In the genomic region with DNA sequence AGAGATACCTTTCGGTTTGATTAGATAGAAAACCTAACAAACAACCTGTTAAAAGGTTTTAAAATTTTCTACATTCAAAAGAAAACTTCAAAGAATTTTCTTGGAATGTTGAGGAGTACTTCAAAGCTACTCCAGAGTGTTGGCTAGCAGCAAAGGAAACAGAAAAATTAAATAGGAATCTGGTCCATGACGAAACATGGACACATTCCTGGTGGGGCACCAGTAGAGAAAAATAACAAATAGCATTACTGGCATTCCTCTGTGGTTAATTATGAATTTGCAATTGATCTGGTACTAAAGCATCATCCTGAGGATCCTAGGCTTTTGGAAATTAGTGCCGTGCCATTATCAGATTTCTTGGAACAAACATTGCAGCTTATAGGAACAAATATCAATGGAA, we compare ENCODE assay signal across 1 cellular context.
TF ChIP-seq lines count a peak whose summit lies in the region.

No MANE protein-coding gene starts in this region.

TF ChIP-seq in H1, 55 proteins besides CTCF, POLR2A, EP300 and RAD21 (continued from another document):
- TF ChIP-seq SAP30 (IDR thresholded peaks at IDR 0.05; ENCODE audit: insufficient read depth, insufficient replicate concordance, low read length) (no peak), JUND (IDR thresholded peaks at IDR 0.05; ENCODE audit: low read length) (no peak), CREB1 (IDR thresholded peaks at IDR 0.05) (no peak), SRF (IDR thresholded peaks at IDR 0.05; ENCODE audit: low read depth, low read length) (no peak), CHD2 (IDR thresholded peaks at IDR 0.05; ENCODE audit: low read length) (no peak), FOSL1 (IDR thresholded peaks at IDR 0.05; ENCODE audit: insufficient read depth, low read depth, low read length) (no peak), RFX5 (IDR thresholded peaks at IDR 0.05; ENCODE audit: borderline replicate concordance, low read depth, low read length) (no peak), SP4 (IDR thresholded peaks at IDR 0.05; ENCODE audit: low read length) (no peak), EGR1 (IDR thresholded peaks at IDR 0.05; ENCODE audit: borderline replicate concordance, low read depth, low read length) (no peak), TCF12 (IDR thresholded peaks at IDR 0.05; ENCODE audit: low read depth, low read length) (no peak), BACH1 (IDR thresholded peaks at IDR 0.05; ENCODE audit: low read length) (no peak), CBX8 (IDR thresholded peaks at IDR 0.05; ENCODE audit: borderline replicate concordance, low read depth, low read length) (no peak), POLR2AphosphoS5 (IDR thresholded peaks at IDR 0.05; ENCODE audit: low read depth, low read length) (no peak)
- TF ChIP-seq, protein P1, sequence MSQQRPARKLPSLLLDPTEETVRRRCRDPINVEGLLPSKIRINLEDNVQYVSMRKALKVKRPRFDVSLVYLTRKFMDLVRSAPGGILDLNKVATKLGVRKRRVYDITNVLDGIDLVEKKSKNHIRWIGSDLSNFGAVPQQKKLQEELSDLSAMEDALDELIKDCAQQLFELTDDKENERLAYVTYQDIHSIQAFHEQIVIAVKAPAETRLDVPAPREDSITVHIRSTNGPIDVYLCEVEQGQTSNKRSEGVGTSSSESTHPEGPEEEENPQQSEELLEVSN (IDR thresholded peaks at IDR 0.05), result no peak
